In genomic region chr9:4301971-4302427, GRCh38 we compare ENCODE assay signal across 10 cellular contexts. TPM values are rescaled to one million over a fixed set of nuclear protein-coding genes. Genes with fewer than 3 reads are reported as not detected.
DNase-seq lines count a peak whose midpoint lies in the region; ATAC-seq, FAIRE-seq and TF ChIP-seq lines count a peak whose summit lies in the region.
"Had no signal": no experiment of that assay in that cellular context is flagged by ENCODE, and none has a peak within 500 bp of the region (broad histone marks: within the 10 kb centered on the region; RNA-seq: fewer than 3 reads in every experiment).

No MANE protein-coding gene starts in this region.

- H3K4me1 ChIP-seq in K562 (replicated peaks in 1 of 2; ENCODE audit: control insufficient read depth in 2 of 2, insufficient read depth in 2 of 2, low read length in 2 of 2) (peaks cover 0 to 20% of the 10 kb centered on the region in 2 experiments; a peak in 2 of 5 replicates), GM23338 (ENCODE audit: insufficient read depth) (peaks cover 4% of the 10 kb centered on the region; the same call in 1 of the 2 replicates)

- no peaks in the 10 kb centered on the region for H3F3A ChIP-seq in GM23338 (replicated peaks; ENCODE audit: low read depth)

- no peaks in the 10 kb centered on the region for H3K9me2 ChIP-seq in GM23338 (ENCODE audit: insufficient read depth)

- H3K4me1 Mint-ChIP-seq in type B pancreatic cell (ENCODE audit: unreplicated experiment) (peaks cover 22% of the 10 kb centered on the region), GM23338 (peaks cover 9% of the 10 kb centered on the region)

- no peak overlapping the region for H3K9ac ChIP-seq in K562 (ENCODE audit: insufficient read depth in 1 of 2, low read depth in 2 of 2, low read length in 2 of 2)

- H3K36me3 Mint-ChIP-seq in type B pancreatic cell: no peaks in the 10 kb centered on the region
- H3K36me3 Mint-ChIP-seq in GM23338 (ENCODE audit: low read depth): no peaks in the 10 kb centered on the region

- H3K9me3 Mint-ChIP-seq in type B pancreatic cell: no peaks in the 10 kb centered on the region
- H3K9me3 Mint-ChIP-seq in GM23338: no peaks in the 10 kb centered on the region

- no peak for TF ChIP-seq EP300 in K562 (IDR thresholded peaks at IDR 0.05; ENCODE audit: low read length)

- H3K27ac ChIP-seq in K562 (ENCODE audit: extremely low read depth, low read depth, low read length) (no peak overlapping the region), GM23338 (ENCODE audit: low read depth) (no peak overlapping the region)
- H3K27ac ChIP-seq: SJCRH30 had no signal

- H3K4me2 ChIP-seq in K562 (ENCODE audit: insufficient read depth, low read length): no peak overlapping the region
- H3K4me2 ChIP-seq in GM23338: no peak overlapping the region

- H3K27me3 Mint-ChIP-seq in type B pancreatic cell (peaks cover 52% of the 10 kb centered on the region), GM23338 (ENCODE audit: insufficient read depth, low read depth, poor library complexity) (peaks cover 34% of the 10 kb centered on the region)

- H2AFZ ChIP-seq in K562 (ENCODE audit: low read depth, low read length): no peak overlapping the region
- H2AFZ ChIP-seq in GM23338: no peak overlapping the region

- no peak for TF ChIP-seq POLR2A in K562 (conservative IDR thresholded peaks at IDR 0.05)

- H3K9me3 ChIP-seq in K562 (replicated peaks; ENCODE audit: control insufficient read depth, insufficient read depth, low read depth, low read length): no peaks in the 10 kb centered on the region

- 0% methylated on average over 2 of the region's 2 CpGs for WGBS in K562 (ENCODE audit: insufficient coverage, low coverage, missing lambda C conversion rate)

- H3K79me2 ChIP-seq in K562 (ENCODE audit: control insufficient read depth, insufficient read depth, low read length): no peaks in the 10 kb centered on the region
- H3K79me2 ChIP-seq in GM23338 (replicated peaks; ENCODE audit: insufficient read depth): no peaks in the 10 kb centered on the region

- BruUV-seq in K562 (replicated peaks; lab: Mats Ljungman, UMichigan): no TSS peak

- POLR2A ChIA-PET in K562 (lab: Yijun Ruan, JAX): no interaction called here

- CTCF ChIA-PET in K562 (lab: Yijun Ruan, JAX; ENCODE audit: low intra/inter-chr PET ratio): interaction anchor here (0.6 kb wide), 1 partner anchor 39 kb away, joined by 4 read pairs; no protein-coding TSS in a partner anchor

- no peak overlapping the region for H3K27ac Mint-ChIP-seq in type B pancreatic cell
- H3K27ac Mint-ChIP-seq in GM23338: no peak overlapping the region

- ATAC-seq in Right ventricle myocardium inferior (peak; percentile 56), K562 (no peak), GM23338 (no peak)

- H3K4me3 ChIP-seq in K562 (no peak overlapping the region), kidney epithelial cell (ENCODE audit: low read depth, low read length) (no peak overlapping the region), GM23338 (no peak overlapping the region)
- H3K4me3 ChIP-seq: SJCRH30 had no signal

- H3K9me1 ChIP-seq in K562 (ENCODE audit: control insufficient read depth, insufficient read depth, low read length): no peaks in the 10 kb centered on the region

- no peaks in the 10 kb centered on the region for H3K36me3 ChIP-seq in K562 (ENCODE audit: control insufficient read depth, insufficient read depth, low read length)
- no peaks in the 10 kb centered on the region for H3K36me3 ChIP-seq in kidney epithelial cell (ENCODE audit: control insufficient read depth, insufficient read depth, low read length)
- no peaks in the 10 kb centered on the region for H3K36me3 ChIP-seq in GM23338 (ENCODE audit: insufficient read depth)
- H3K36me3 ChIP-seq: SJCRH30 had no signal

- H3K4me3 Mint-ChIP-seq in type B pancreatic cell (peak overlapping the region; percentile 50), GM23338 (no peak overlapping the region)

- peaks cover 8 to 23% of the 10 kb centered on the region in 2 experiments; a peak in 3 of 5 replicates for H3K27me3 ChIP-seq in K562 (ENCODE audit: control insufficient read depth in 2 of 2, insufficient read depth in 2 of 2, low read length in 2 of 2)
- H3K27me3 ChIP-seq in kidney epithelial cell (ENCODE audit: control insufficient read depth, insufficient read depth, low read length): no peaks in the 10 kb centered on the region
- peaks cover 56% of the 10 kb centered on the region for H3K27me3 ChIP-seq in GM23338 (ENCODE audit: insufficient read depth)
- H3K27me3 ChIP-seq: SJCRH30 had no signal

- TF ChIP-seq RAD21 in K562 (CRISPR knock-in tag; conservative IDR thresholded peaks at IDR 0.05 in 1 of 2, IDR thresholded peaks at IDR 0.05 in 1 of 2): no peak

- no peaks in the 10 kb centered on the region for H4K20me1 ChIP-seq in K562 (replicated peaks; ENCODE audit: control insufficient read depth, insufficient read depth, low read length)
- H4K20me1 ChIP-seq in GM23338 (replicated peaks; ENCODE audit: insufficient read depth): no peaks in the 10 kb centered on the region

- intact Hi-C loops in Right ventricle myocardium inferior (cut with DNase I) (loop anchor here (5.0 to 10.0 kb wide), 2 partner anchors 35 to 217 kb away; no protein-coding TSS in a partner anchor), cardiac septum (cut with DNase I) (no loop called here), K562 (cut with micrococcal nuclease) (no loop called here)

- no peak for FAIRE-seq in K562 (lab: Jason Lieb, UNC)

- no peak for TF ChIP-seq CTCF in K562 (IDR thresholded peaks at IDR 0.05 in 2 of 3, conservative IDR thresholded peaks at IDR 0.05 in 1 of 3; ENCODE audit: insufficient read depth in 2 of 3, low read depth in 1 of 3, low read length in 3 of 3)
- no peak for TF ChIP-seq CTCF in kidney epithelial cell (IDR thresholded peaks at IDR 0.05; ENCODE audit: insufficient read depth, low read length, poor library complexity, severe bottlenecking)
- TF ChIP-seq CTCF in type B pancreatic cell (conservative IDR thresholded peaks at IDR 0.05): no peak
- TF ChIP-seq CTCF in GM23338 (conservative IDR thresholded peaks at IDR 0.05; ENCODE audit: low read depth in 2 of 2): no peak

- DNase-seq in Right ventricle myocardium inferior (ENCODE audit: missing footprints) (peak; percentile 79), cardiac septum (ENCODE audit: low spot score) (no peak), K562 (ENCODE audit: extremely low read depth in 1 of 4, low spot score in 3 of 4) (no peak), kidney epithelial cell (ENCODE audit: low read depth) (peak; percentile 80), type B pancreatic cell (ENCODE audit: extremely low spot score, unreplicated experiment) (no peak), GM23338 (ENCODE audit: low spot score) (no peak), NCI-H446 treated with DMSO at 0.1 percent for 48 hours (lab: John Stamatoyannopoulos, UW) (no peak), NCI-H1930 (lab: John Stamatoyannopoulos, UW) (no peak)
- DNase-seq: cerebellar nuclear complex had no signal

- in situ Hi-C loops in K562 (cut with MboI): no loop called here

TF ChIP-seq in K562, 482 proteins besides CTCF, POLR2A, EP300 and RAD21 (continues in another document):
- peak; percentile 57; the same call in 1 of the 2 replicates for TF ChIP-seq MAFK (IDR thresholded peaks at IDR 0.05; ENCODE audit: low read length)
- peak; percentile 57 for TF ChIP-seq C11orf30 (IDR thresholded peaks at IDR 0.05; ENCODE audit: low read depth)
- peak; percentile 53; the same call in 1 of the 2 replicates for TF ChIP-seq ZNF316 (IDR thresholded peaks at IDR 0.05)
- 0 out of 2 replicates have a peak, but pooled peaks have one; percentile 37 for TF ChIP-seq MAFG (tag; conservative IDR thresholded peaks at IDR 0.05)
- peak; percentile 23 for TF ChIP-seq MAFF (IDR thresholded peaks at IDR 0.05; ENCODE audit: low read length)
- no peak for TF ChIP-seq CHD2 (IDR thresholded peaks at IDR 0.05; ENCODE audit: low read depth, low read length)

TF ChIP-seq in GM23338, 12 proteins besides CTCF, POLR2A, EP300 and RAD21 (continues in another document):
- TF ChIP-seq CREB1 (CRISPR knock-in tag; IDR thresholded peaks at IDR 0.05; ENCODE audit: low read depth) (no peak), STAT1 (IDR thresholded peaks at IDR 0.05; ENCODE audit: unreplicated experiment) (no peak), EZH2phosphoT487 (IDR thresholded peaks at IDR 0.05; ENCODE audit: unreplicated experiment) (no peak), NANOG (IDR thresholded peaks at IDR 0.05; ENCODE audit: borderline replicate concordance) (no peak)

RNA-seq across cellular contexts. Expression of gene GLIS3, which starts 2.1 kb away (rescaled TPM):
- total RNA-seq in Right ventricle myocardium inferior: 9.4 TPM
- 4.7 TPM for total RNA-seq in cardiac septum
- 1.1 TPM in 1 of 2 replicates, not detected in the other for total RNA-seq in K562 (2011; cell fraction: chromatin; rRNA removed; ENCODE audit: low replicate concordance)
- total RNA-seq in K562 (2011; cell fraction: nucleolus; rRNA removed): 0.26 TPM in 1 of 2 replicates, not detected in the other
- total RNA-seq in K562 (2011; cell fraction: nucleoplasm; rRNA removed): 0.59 TPM in 1 of 2 replicates, not detected in the other
- total RNA-seq in K562 (2014; rRNA removed): 0.14 and 0.37 TPM in 2 replicates
- total RNA-seq in K562 (2014; rRNA removed; fragmentation: Illumina TruSeq; extraction: Trizol): 0.44 and 0.61 TPM in 2 replicates
- total RNA-seq in K562 (2015; rRNA removed; fragmentation: Illumina TruSeq; extraction: Trizol): 0.49 and 0.51 TPM in 2 replicates
- total RNA-seq in K562 (2021): 0.71 and 1.5 TPM in 2 replicates
- polyA plus RNA-seq in K562 (2011; rRNA removed): 0.08 TPM in 1 of 2 replicates, not detected in the other
- 0.06 TPM in 1 of 2 replicates, not detected in the other for polyA plus RNA-seq in K562 (2011; cell fraction: cytosol; rRNA removed)
- polyA plus RNA-seq in K562 (2011; cell fraction: nucleus; rRNA removed): 0.11 TPM in 1 of 2 replicates, not detected in the other
- polyA plus RNA-seq in K562 (2012): 0.25 and 0.50 TPM in 2 replicates
- polyA plus RNA-seq in K562 (2014; fragmentation: Illumina TruSeq; extraction: Trizol): 0.18 and 0.37 TPM in 2 replicates
- polyA plus RNA-seq in K562 (2014; fragmentation: Nextera tagmentation; extraction: Ambion mirVana): under 1 TPM; 0.11 to 0.18 TPM
- 0.01 and 0.30 TPM in 2 replicates for polyA plus RNA-seq in K562 (2014; rRNA removed)
- polyA minus RNA-seq in K562 (2011; rRNA and poly(A)+ RNA removed): 0.15 TPM in 1 of 2 replicates, not detected in the other
- polyA minus RNA-seq in K562 (2011; cell fraction: cytosol; rRNA and poly(A)+ RNA removed): not detected in 2 replicates
- polyA minus RNA-seq in K562 (2011; cell fraction: nucleus; rRNA and poly(A)+ RNA removed): 0.67 TPM in 1 of 2 replicates, not detected in the other
- total RNA-seq in kidney epithelial cell: 27.3 and 50.0 TPM in 2 replicates
- 23.2 and 39.9 TPM in 2 replicates for total RNA-seq in type B pancreatic cell (ENCODE audit: low replicate concordance)
- total RNA-seq in GM23338 (2014; rRNA removed; shearing (Covaris generic)): 0.16 and 0.52 TPM in 2 replicates
- 0.14 and 0.39 TPM in 2 replicates for polyA plus RNA-seq in GM23338 (2016; fragmentation: Nextera tagmentation; extraction: Ambion mirVana)

Comparison
In these comparisons a context has a peak if more than half of its experiments do, and no peak if none do; other contexts are left out.
1. DNase-seq: peak in Right ventricle myocardium inferior (single experiment) and kidney epithelial cell (single experiment); none in cardiac septum (single experiment), K562 (0 of 4), type B pancreatic cell (single experiment), GM23338 (single experiment), NCI-H446 treated with DMSO at 0.1 percent for 48 hours (single experiment) and NCI-H1930 (0 of 2).